In genomic region chr19:51394045-51394836, GRCh38 we compare ENCODE assay signal across 8 cellular contexts. TPM values are rescaled to one million over a fixed set of nuclear protein-coding genes. Genes with fewer than 3 reads are reported as not detected.
DNase-seq lines count a peak whose midpoint lies in the region; ATAC-seq and TF ChIP-seq lines count a peak whose summit lies in the region.

No MANE protein-coding gene starts in this region.

- peak overlapping the region; percentile 69 for H3K27ac Mint-ChIP-seq in chondrocyte (ENCODE audit: unreplicated experiment)

- H3K27me3 Mint-ChIP-seq in chondrocyte (ENCODE audit: low read depth): no peaks in the 10 kb centered on the region

- H3K9me3 Mint-ChIP-seq in chondrocyte (ENCODE audit: low read depth): no peaks in the 10 kb centered on the region

- H3K4me1 Mint-ChIP-seq in chondrocyte (ENCODE audit: low read depth): peaks cover 14% of the 10 kb centered on the region

- peak; percentile 78 for ATAC-seq in HG02973 (IDR thresholded peaks at IDR 0.05; ENCODE audit: unreplicated experiment)

- H3K4me3 Mint-ChIP-seq in chondrocyte (ENCODE audit: unreplicated experiment): peak overlapping the region; percentile 68

- TF ChIP-seq CTCF in chondrocyte (IDR thresholded peaks at IDR 0.05): peak; percentile 55

- H3K36me3 Mint-ChIP-seq in chondrocyte (ENCODE audit: low read depth): no peaks in the 10 kb centered on the region

- DNase-seq in NCI-H2081 (lab: John Stamatoyannopoulos, UW): peak; percentile 11 to 24
- DNase-seq in NCI-H2081 treated with DMSO at 0.1 percent for 48 hours (lab: John Stamatoyannopoulos, UW): no peak
- peak; percentile 96 for DNase-seq in NCI-H226
- peak; percentile 76 to 90 for DNase-seq in activated CD4-positive, alpha-beta T cell treated with anti-CD3 and anti-CD28 coated beads for 24 hours (ENCODE audit: low read depth in 2 of 2)
- DNase-seq in chondrocyte (ENCODE audit: low spot score): no peak
- DNase-seq in kidney glomerular epithelial cell (lab: John Stamatoyannopoulos, UW): peak; percentile 96
- peak; percentile 94 to 96 for DNase-seq in stimulated activated CD4-positive, alpha-beta T cell treated with anti-CD3 and anti-CD28 coated beads, Interleukin-15, amount 100 ng/mL, for 48 hours (ENCODE audit: low read depth in 2 of 2)

RNA-seq across cellular contexts. Expression of gene C19orf84, which starts 3.9 kb away (rescaled TPM):
- total RNA-seq in chondrocyte: not detected in 3 replicates

RNA-seq across cellular contexts. Expression of gene LIM2, which starts 6.5 kb away (rescaled TPM):
- not detected in 3 replicates for total RNA-seq in chondrocyte

RNA-seq across cellular contexts. Expression of gene NKG7, which starts 21.8 kb away (rescaled TPM):
- not detected in 3 replicates for total RNA-seq in chondrocyte

RNA-seq across cellular contexts. Expression of gene SIGLEC10, which starts 23.2 kb away (rescaled TPM):
- total RNA-seq in chondrocyte: not detected in 3 replicates

RNA-seq across cellular contexts. Expression of gene CLDND2, which starts 25.4 kb away (rescaled TPM):
- 1.5 TPM in 1 of 3 replicates, not detected in the others for total RNA-seq in chondrocyte

Comparison
In these comparisons a context has a peak if more than half of its experiments do, and no peak if none do; other contexts are left out.
1. DNase-seq: peak in NCI-H2081 (2 of 2), NCI-H226 (single experiment), activated CD4-positive, alpha-beta T cell treated with anti-CD3 and anti-CD28 coated beads for 24 hours (2 of 2), kidney glomerular epithelial cell (single experiment) and stimulated activated CD4-positive, alpha-beta T cell treated with anti-CD3 and anti-CD28 coated beads, Interleukin-15, amount 100 ng/mL, for 48 hours (2 of 2); none in NCI-H2081 treated with DMSO at 0.1 percent for 48 hours (single experiment) and chondrocyte (single experiment).